Comparison of ENCODE assay signal across 11 cellular contexts in the genomic region with DNA sequence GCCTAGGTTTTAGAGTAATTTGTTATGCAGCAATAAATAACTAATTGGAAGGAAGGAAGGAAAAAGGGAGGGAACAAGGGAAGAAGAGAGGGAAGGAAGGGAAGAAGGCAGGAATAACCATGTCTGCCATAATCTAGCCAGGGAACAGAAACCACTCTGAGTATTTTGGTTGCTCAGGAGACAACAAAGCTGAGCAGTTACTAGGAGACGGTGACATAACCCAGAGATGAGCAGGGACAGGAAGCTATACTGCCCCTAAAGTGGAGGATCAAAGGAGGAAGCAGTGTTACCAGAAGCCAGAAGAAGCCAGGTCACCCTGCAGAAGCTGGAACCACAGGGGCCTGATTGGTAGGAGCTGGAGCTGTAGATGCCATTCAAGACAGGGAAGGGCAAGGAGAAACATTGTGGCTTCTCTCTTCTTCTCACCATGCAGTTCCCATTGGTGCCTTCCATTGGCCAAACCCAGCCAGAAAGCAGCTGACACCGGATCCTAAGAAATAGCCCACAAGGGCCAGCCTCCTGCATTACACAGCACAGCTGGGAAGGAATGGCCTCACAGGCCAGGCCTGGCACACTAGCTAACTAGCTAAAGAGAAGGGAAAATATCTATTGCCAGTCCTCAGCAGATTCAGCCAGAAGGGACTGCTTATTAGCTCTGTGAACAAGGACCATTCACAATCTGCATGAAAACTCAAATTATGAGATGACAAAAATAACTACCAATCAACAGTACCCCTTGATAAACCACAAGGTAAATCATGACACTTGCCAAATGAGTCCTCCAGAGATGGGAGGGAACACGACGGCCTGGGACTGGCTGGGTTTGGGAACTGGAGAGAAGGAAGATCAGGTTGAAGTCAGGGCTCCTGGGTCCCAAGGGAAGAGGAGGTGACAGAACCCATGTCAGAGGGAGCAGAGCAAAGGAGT.
DNase-seq lines count a peak whose midpoint lies in the region; ATAC-seq and TF ChIP-seq lines count a peak whose summit lies in the region.
"Had no signal": no experiment of that assay in that cellular context is flagged by ENCODE, and none has a peak within 500 bp of the region (broad histone marks: within the 10 kb centered on the region; RNA-seq: fewer than 3 reads in every experiment).

No MANE protein-coding gene starts in this region.

- no peak overlapping the region for H3K4me3 ChIP-seq in tibial artery
- H3K4me3 ChIP-seq: SK-N-MC, suprapubic skin had no signal

- no peak overlapping the region for H3K4me3 Mint-ChIP-seq in activated CD8-positive, alpha-beta T cell treated with anti-CD3 and anti-CD28 coated beads for 36 hours
- H3K4me3 Mint-ChIP-seq: neural crest cell had no signal

- no peaks in the 10 kb centered on the region for H3K9me3 Mint-ChIP-seq in activated CD8-positive, alpha-beta T cell treated with anti-CD3 and anti-CD28 coated beads for 36 hours
- H3K9me3 Mint-ChIP-seq: neural crest cell had no signal

- ATAC-seq in GM19455 (IDR thresholded peaks at IDR 0.05; ENCODE audit: unreplicated experiment) = peak; percentile 32
- ATAC-seq in HG03354 (IDR thresholded peaks at IDR 0.05; ENCODE audit: poor library complexity, severe bottlenecking, unreplicated experiment) = peak; percentile 44
- ATAC-seq in activated CD8-positive, alpha-beta T cell treated with anti-CD3 and anti-CD28 coated beads for 36 hours = no peak

- H3K36me3 ChIP-seq in tibial artery = no peaks in the 10 kb centered on the region
- H3K36me3 ChIP-seq: suprapubic skin had no signal

- H3K27me3 ChIP-seq in tibial artery = peaks cover 0 to 5% of the 10 kb centered on the region in 2 donors

- no peak overlapping the region for H3K27ac ChIP-seq in tibial artery
- H3K27ac ChIP-seq: SK-N-MC, suprapubic skin had no signal

- DNase-seq in ELF-1 (ENCODE audit: low read depth, low spot score) (peak; percentile 25), tibial artery (no peak), DMS79 (lab: John Stamatoyannopoulos, UW) (no peak), NCI-H1436 treated with DMSO at 0.1 percent for 48 hours (lab: John Stamatoyannopoulos, UW) (no peak), NCI-H1930 (lab: John Stamatoyannopoulos, UW) (no peak)
- no peak for DNase-seq in activated CD8-positive, alpha-beta T cell treated with anti-CD3 and anti-CD28 coated beads for 36 hours

- peaks cover 17% of the 10 kb centered on the region for H3K4me1 Mint-ChIP-seq in activated CD8-positive, alpha-beta T cell treated with anti-CD3 and anti-CD28 coated beads for 36 hours (ENCODE audit: low read depth)

- peaks cover 29% of the 10 kb centered on the region for H3K27me3 Mint-ChIP-seq in activated CD8-positive, alpha-beta T cell treated with anti-CD3 and anti-CD28 coated beads for 36 hours

- no peak for TF ChIP-seq CTCF in activated CD8-positive, alpha-beta T cell treated with anti-CD3 and anti-CD28 coated beads for 36 hours (IDR thresholded peaks at IDR 0.05)
- TF ChIP-seq CTCF in tibial artery (IDR thresholded peaks at IDR 0.05) = no peak

- CTCF ChIA-PET in activated CD8-positive, alpha-beta T cell treated with anti-CD3 and anti-CD28 coated beads for 36 hours (lab: Charles Lee) = interaction anchor here (0.9 to 1.1 kb wide), 3 partner anchors 12 to 402 kb away, joined by 3 to 4 read pairs (median 3); no protein-coding TSS in a partner anchor

- H3K4me1 ChIP-seq in tibial artery = peaks cover 0 to 15% (median 8%) of the 10 kb centered on the region in 4 donors

- intact Hi-C loops in activated CD8-positive, alpha-beta T cell treated with anti-CD3 and anti-CD28 coated beads for 36 hours (cut with micrococcal nuclease) = no loop called here
- intact Hi-C loops in tibial artery (cut with DNase I; ENCODE audit: low total_unique reads) = no loop called here

- no peaks in the 10 kb centered on the region for H3K9me3 ChIP-seq in tibial artery
- H3K9me3 ChIP-seq: suprapubic skin had no signal

- peak overlapping the region; percentile 66 for H3K27ac Mint-ChIP-seq in activated CD8-positive, alpha-beta T cell treated with anti-CD3 and anti-CD28 coated beads for 36 hours

- H3K36me3 Mint-ChIP-seq in activated CD8-positive, alpha-beta T cell treated with anti-CD3 and anti-CD28 coated beads for 36 hours (ENCODE audit: low read depth) = no peaks in the 10 kb centered on the region

- POLR2A ChIA-PET in activated CD8-positive, alpha-beta T cell treated with anti-CD3 and anti-CD28 coated beads for 36 hours (lab: Charles Lee) = interaction anchor here (0.8 kb wide), 1 partner anchor 18 kb away, joined by 3 read pairs; no protein-coding TSS in a partner anchor
